In the genomic region with DNA sequence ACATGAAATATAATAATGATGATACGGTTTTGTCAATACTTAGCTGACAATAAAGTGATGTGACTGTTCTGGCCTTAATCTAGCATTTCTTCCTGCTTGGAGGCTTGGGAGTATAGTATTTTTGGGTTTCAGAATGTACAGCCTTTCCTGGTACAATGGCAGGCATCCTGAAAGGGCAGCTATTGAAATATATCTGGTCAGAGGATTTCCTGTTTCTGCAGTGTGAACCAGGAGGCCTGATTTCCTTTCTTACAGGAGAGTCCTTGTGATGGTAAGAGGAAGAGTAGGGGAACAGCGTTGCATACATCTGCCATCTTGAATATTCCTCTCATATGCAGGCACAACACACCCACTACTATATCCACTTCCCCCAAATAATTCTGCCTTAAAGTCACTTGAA, we compare ENCODE assay signal across 1 cellular context.
TF ChIP-seq lines count a peak whose summit lies in the region.

No MANE protein-coding gene starts in this region.

TF ChIP-seq in IMR-90, 13 proteins besides CTCF, POLR2A, EP300 and RAD21 (continued from another document):
- TF ChIP-seq BHLHE40 (IDR thresholded peaks at IDR 0.05; ENCODE audit: low read depth, low read length) = no peak
